ENCODE assay signal across 23 cellular contexts in genomic region chr19:4501691-4502090, GRCh38. TPM values are rescaled to one million over a fixed set of nuclear protein-coding genes. Genes with fewer than 3 reads are reported as not detected.
DNase-seq lines count a peak whose midpoint lies in the region; ATAC-seq, FAIRE-seq and TF ChIP-seq lines count a peak whose summit lies in the region.
"Had no signal": no experiment of that assay in that cellular context is flagged by ENCODE, and none has a peak within 500 bp of the region (broad histone marks: within the 10 kb centered on the region; RNA-seq: fewer than 3 reads in every experiment).

No MANE protein-coding gene starts in this region.

- no peak for DNase-seq in left ventricle myocardium inferior
- no peak for DNase-seq in Right ventricle myocardium inferior (ENCODE audit: missing footprints)
- no peak for DNase-seq in GM12878 (ENCODE audit: low read depth, low spot score)
- DNase-seq in neuronal stem cell (ENCODE audit: low spot score): no peak
- DNase-seq in activated CD4-positive, CD25-positive, alpha-beta regulatory T cell treated with anti-CD3 and anti-CD28 coated beads, Interleukin-2, amount 50 U/mL, for 72 hours: no peak
- no peak for DNase-seq in activated CD4-positive, alpha-beta memory T cell treated with anti-CD3 and anti-CD28 coated beads, Interleukin-2, amount 10 ng/mL, durations not matched to agents 7 days and 5 days
- DNase-seq in activated T-cell treated with anti-CD3 and anti-CD28 coated beads for 4 hours: no peak
- DNase-seq: COR-L47, DMS79, HCEC 1CT, IMR-90, MV-4-11, NCI-H1105 treated with DMSO at 0.1 percent for 48 hours, NCI-H2029 treated with DMSO at 0.1 percent for 48 hours, NCI-H226, NCI-H510A treated with DMSO at 0.1 percent for 48 hours, NCI-H748 treated with DMSO at 0.1 percent for 48 hours had no signal

- BruUV-seq in GM12878 (replicated peaks; lab: Mats Ljungman, UMichigan): no TSS peak

- no peaks in the 10 kb centered on the region for H3K79me2 ChIP-seq in GM12878 (ENCODE audit: control insufficient read depth, insufficient read depth, low read length)

- peak overlapping the region; percentile 23 for H4K8ac ChIP-seq in neuronal stem cell (ENCODE audit: low read depth, low read length)

- H3K9me3 Mint-ChIP-seq in activated CD4-positive, alpha-beta memory T cell treated with anti-CD3 and anti-CD28 coated beads, Interleukin-2, amount 10 ng/mL, durations not matched to agents 7 days and 5 days: no peaks in the 10 kb centered on the region
- H3K9me3 Mint-ChIP-seq: GM23338 had no signal

- ATAC-seq in Right ventricle myocardium inferior: no peak
- ATAC-seq in GM12878: no peak
- ATAC-seq: GM23338 had no signal

- H3K36me3 ChIP-seq in left ventricle myocardium inferior (peaks cover 95% of the 10 kb centered on the region), GM12878 (ENCODE audit: control insufficient read depth in 2 of 2, insufficient read depth in 2 of 2, low read length in 1 of 2) (peaks cover 0 to 2% of the 10 kb centered on the region in 2 experiments; a peak in 2 of 4 replicates), neuronal stem cell (replicated peaks in 1 of 2; ENCODE audit: control insufficient read depth in 2 of 2, insufficient read depth in 2 of 2, low read length in 2 of 2) (peaks cover 49 to 72% of the 10 kb centered on the region in 2 donors), subcutaneous abdominal adipose tissue (ENCODE audit: control insufficient read depth in 5 of 5, insufficient read depth in 5 of 5, low read length in 5 of 5) (peaks cover 0 to 91% (median 76%) of the 10 kb centered on the region in 5 donors)

- no peak overlapping the region for H2BK15ac ChIP-seq in neuronal stem cell (ENCODE audit: low read length)

- TF ChIP-seq EP300 in GM12878 (IDR thresholded peaks at IDR 0.05; ENCODE audit: borderline replicate concordance in 1 of 2, control insufficient read depth in 1 of 2, low read depth in 2 of 2, low read length in 2 of 2): no peak

- intact Hi-C loops in left ventricle myocardium inferior (cut with micrococcal nuclease): no loop called here
- intact Hi-C loops in Right ventricle myocardium inferior (cut with DNase I): no loop called here
- intact Hi-C loops in GM12878 (cut with micrococcal nuclease; ENCODE audit: unreplicated experiment): no loop called here

- no peak overlapping the region for H3K14ac ChIP-seq in neuronal stem cell (ENCODE audit: low read length)

- H2BK12ac ChIP-seq in neuronal stem cell (ENCODE audit: low read length): no peak overlapping the region

- H3K4me1 ChIP-seq in left ventricle myocardium inferior (peaks cover 9% of the 10 kb centered on the region), GM12878 (ENCODE audit: control insufficient read depth, insufficient read depth, low read length) (no peaks in the 10 kb centered on the region), neuronal stem cell (ENCODE audit: control insufficient read depth in 2 of 2, insufficient read depth in 1 of 2, low read depth in 1 of 2, low read length in 2 of 2) (peaks cover 0 to 11% of the 10 kb centered on the region in 2 donors), subcutaneous abdominal adipose tissue (ENCODE audit: control insufficient read depth in 5 of 5, insufficient read depth in 5 of 5, low read length in 5 of 5) (peaks cover 9 to 48% (median 39%) of the 10 kb centered on the region in 5 donors)

- H2BK120ac ChIP-seq in neuronal stem cell (ENCODE audit: low read depth, low read length): no peak overlapping the region

- 0 out of 2 replicates have a peak, but pooled peaks have one; percentile 17 for TF ChIP-seq POLR2A in GM12878 (IDR thresholded peaks at IDR 0.05; ENCODE audit: low read depth, low read length)

- H2AFZ ChIP-seq in GM12878 (ENCODE audit: control insufficient read depth, low read depth, low read length): no peak overlapping the region
- H2AFZ ChIP-seq in neuronal stem cell (ENCODE audit: low read length): no peak overlapping the region
- H2AFZ ChIP-seq: GM23338 had no signal

- no peak for TF ChIP-seq RAD21 in GM12878 (IDR thresholded peaks at IDR 0.05; ENCODE audit: insufficient read depth, low read depth, low read length)

- H3K36me3 Mint-ChIP-seq in activated CD4-positive, alpha-beta memory T cell treated with anti-CD3 and anti-CD28 coated beads, Interleukin-2, amount 10 ng/mL, durations not matched to agents 7 days and 5 days (ENCODE audit: low read depth): peaks cover 2% of the 10 kb centered on the region

- no peak overlapping the region for H3K4me3 ChIP-seq in left ventricle myocardium inferior
- no peak overlapping the region for H3K4me3 ChIP-seq in GM12878
- H3K4me3 ChIP-seq in neuronal stem cell (ENCODE audit: low read length in 2 of 2): no peak overlapping the region
- no peak overlapping the region for H3K4me3 ChIP-seq in subcutaneous abdominal adipose tissue (ENCODE audit: low read depth in 1 of 5, low read length in 5 of 5)
- H3K4me3 ChIP-seq: GM23338, SJSA1 had no signal

- H3K23ac ChIP-seq in neuronal stem cell (ENCODE audit: low read depth, low read length, poor library complexity): no peak overlapping the region

- RAD21 ChIA-PET in GM12878 (lab: Charles Lee; ENCODE audit: unreplicated experiment): no interaction called here

- H3K9ac ChIP-seq in GM12878 (ENCODE audit: control insufficient read depth, insufficient read depth, low read length): no peak overlapping the region
- H3K9ac ChIP-seq in neuronal stem cell (ENCODE audit: low read depth, low read length, poor library complexity): no peak overlapping the region
- H3K9ac ChIP-seq in subcutaneous abdominal adipose tissue (ENCODE audit: low read length in 5 of 5): no peak overlapping the region

- no peak overlapping the region for H2AK5ac ChIP-seq in neuronal stem cell (ENCODE audit: low read depth, low read length)

- in situ Hi-C loops in GM12878 (cut with MboI): no loop called here

- H3K27me3 ChIP-seq in left ventricle myocardium inferior (ENCODE audit: low read depth): no peaks in the 10 kb centered on the region
- H3K27me3 ChIP-seq in GM12878 (replicated peaks in 1 of 2; ENCODE audit: control insufficient read depth in 2 of 2, insufficient read depth in 2 of 2, low read length in 1 of 2): no peaks in the 10 kb centered on the region
- no peaks in the 10 kb centered on the region for H3K27me3 ChIP-seq in neuronal stem cell (ENCODE audit: control insufficient read depth in 3 of 3, insufficient read depth in 3 of 3, low read depth in 1 of 3, low read length in 3 of 3)
- no peaks in the 10 kb centered on the region for H3K27me3 ChIP-seq in subcutaneous abdominal adipose tissue (ENCODE audit: control insufficient read depth in 5 of 5, insufficient read depth in 4 of 5, low read length in 5 of 5)
- H3K27me3 ChIP-seq: SJSA1 had no signal

- FAIRE-seq in GM12878 (lab: Jason Lieb, UNC): no peak
- FAIRE-seq: HTR-8/SVneo had no signal

- SMC1A ChIA-PET in GM12878 (lab: Charles Lee; ENCODE audit: uncharacterized antibody, unreplicated experiment): no interaction called here

- no peaks in the 10 kb centered on the region for H4K20me1 ChIP-seq in GM12878 (ENCODE audit: control insufficient read depth, insufficient read depth)

- H3K4me2 ChIP-seq in GM12878 (ENCODE audit: control insufficient read depth, insufficient read depth) (no peak overlapping the region), neuronal stem cell (ENCODE audit: insufficient read depth, low read length, poor library complexity, severe bottlenecking) (no peak overlapping the region)
- H3K4me2 ChIP-seq: GM23338 had no signal

- no peak overlapping the region for H4K91ac ChIP-seq in neuronal stem cell (ENCODE audit: low read depth, low read length, poor library complexity)

- H3K27me3 Mint-ChIP-seq in activated CD4-positive, alpha-beta memory T cell treated with anti-CD3 and anti-CD28 coated beads, Interleukin-2, amount 10 ng/mL, durations not matched to agents 7 days and 5 days: no peaks in the 10 kb centered on the region

- CTCF ChIA-PET in GM12878 (lab: Yijun Ruan, JAX): no interaction called here
- CTCF ChIA-PET in activated CD4-positive, alpha-beta memory T cell treated with anti-CD3 and anti-CD28 coated beads, Interleukin-2, amount 10 ng/mL, durations not matched to agents 7 days and 5 days (lab: Charles Lee): no interaction called here

- WGBS in GM12878 (ENCODE audit: insufficient coverage, insufficient replicate concordance, low lambda C conversion rate, missing lambda C conversion rate): 96% methylated on average over 25 of the region's 25 CpGs
- WGBS in neuronal stem cell (ENCODE audit: extremely low coverage in 2 of 2, insufficient read length in 2 of 2, insufficient replicate concordance in 1 of 2), 2 donors: no CpG with 5 or more reads among the region's 25 CpGs

- H3K9me3 ChIP-seq in left ventricle myocardium inferior (replicated peaks) (no peaks in the 10 kb centered on the region), GM12878 (replicated peaks; ENCODE audit: control insufficient read depth, insufficient read depth, low read length) (no peaks in the 10 kb centered on the region), neuronal stem cell (replicated peaks in 1 of 2; ENCODE audit: control insufficient read depth in 2 of 2, insufficient read depth in 1 of 2, low read depth in 1 of 2, low read length in 2 of 2) (no peaks in the 10 kb centered on the region), subcutaneous abdominal adipose tissue (ENCODE audit: control insufficient read depth in 5 of 5, low read length in 5 of 5) (no peaks in the 10 kb centered on the region)
- H3K9me3 ChIP-seq: SJSA1 had no signal

- peak overlapping the region; percentile 52 for H3K27ac ChIP-seq in left ventricle myocardium inferior (replicated peaks)
- H3K27ac ChIP-seq in GM12878 (ENCODE audit: control insufficient read depth, insufficient read depth): no peak overlapping the region
- no peak overlapping the region for H3K27ac ChIP-seq in neuronal stem cell (replicated peaks; ENCODE audit: low read length)
- peak overlapping the region; percentile 65 for H3K27ac ChIP-seq in subcutaneous abdominal adipose tissue (ENCODE audit: low read depth, low read length)
- H3K27ac ChIP-seq: SJSA1 had no signal

- no peak overlapping the region for H3K18ac ChIP-seq in neuronal stem cell (ENCODE audit: low read length)

- H3K4ac ChIP-seq in neuronal stem cell (ENCODE audit: low read length): no peak overlapping the region

- no peak for TF ChIP-seq CTCF in left ventricle myocardium inferior (IDR thresholded peaks at IDR 0.05; ENCODE audit: borderline replicate concordance)
- TF ChIP-seq CTCF in GM12878 (IDR thresholded peaks at IDR 0.05 in 2 of 3, conservative IDR thresholded peaks at IDR 0.05 in 1 of 3; ENCODE audit: control insufficient read depth in 2 of 3, extremely low read depth in 1 of 3, insufficient read depth in 1 of 3, low read depth in 3 of 3, low read length in 3 of 3): no peak

- H3K4me1 Mint-ChIP-seq in activated CD4-positive, alpha-beta memory T cell treated with anti-CD3 and anti-CD28 coated beads, Interleukin-2, amount 10 ng/mL, durations not matched to agents 7 days and 5 days: peaks cover 6% of the 10 kb centered on the region
- H3K4me1 Mint-ChIP-seq: GM23338 had no signal

- no peak overlapping the region for H3K27ac Mint-ChIP-seq in activated CD4-positive, alpha-beta memory T cell treated with anti-CD3 and anti-CD28 coated beads, Interleukin-2, amount 10 ng/mL, durations not matched to agents 7 days and 5 days
- H3K27ac Mint-ChIP-seq: GM23338 had no signal

- H3K4me3 Mint-ChIP-seq in activated CD4-positive, alpha-beta memory T cell treated with anti-CD3 and anti-CD28 coated beads, Interleukin-2, amount 10 ng/mL, durations not matched to agents 7 days and 5 days: no peak overlapping the region
- H3K4me3 Mint-ChIP-seq: GM23338 had no signal

- peaks cover 7% of the 10 kb centered on the region for H3K79me1 ChIP-seq in neuronal stem cell (ENCODE audit: low read depth, low read length)

- POLR2A ChIA-PET in GM12878 (lab: Charles Lee): no interaction called here
- POLR2A ChIA-PET in activated CD4-positive, alpha-beta memory T cell treated with anti-CD3 and anti-CD28 coated beads, Interleukin-2, amount 10 ng/mL, durations not matched to agents 7 days and 5 days (lab: Charles Lee): no interaction called here

- no peak overlapping the region for H2BK5ac ChIP-seq in neuronal stem cell (ENCODE audit: low read length)

RNA-seq across cellular contexts. Expression of gene PLIN4, which starts 16.6 kb away (rescaled TPM):
- total RNA-seq in left ventricle myocardium inferior (162 TPM), Right ventricle myocardium inferior (241 TPM), GM12878 (2014; rRNA removed) (0.05 and 0.06 TPM in 2 replicates), GM12878 (2014; rRNA removed; fragmentation: Illumina TruSeq; extraction: Trizol) (0.04 and 0.05 TPM in 2 replicates), GM12878 (2021) (0.08 and 0.10 TPM in 2 replicates)
- 0.07 and 0.15 TPM in 2 replicates for total RNA-seq in GM12878 (2013; cell fraction: nucleolus; rRNA removed)
- 0.18 TPM for polyA plus RNA-seq in GM12878 (2011; ENCODE audit: low read depth)
- polyA plus RNA-seq in GM12878 (2011; rRNA removed) (0.01 TPM in 2 replicates), GM12878 (2014; fragmentation: Illumina TruSeq; extraction: Trizol) (0.01 and 0.08 TPM in 2 replicates), GM12878 (2014; fragmentation: Nextera tagmentation; extraction: Ambion mirVana) (not detected), GM12878 (2014; rRNA removed) (0.04 and 0.14 TPM in 2 replicates), GM12878 (2016; fragmentation: Nextera tagmentation; extraction: Ambion mirVana) (under 1 TPM; 0.09 to 0.11 TPM)
- polyA plus RNA-seq in GM12878 (2011; cell fraction: cytosol; rRNA removed): 0.03 and 0.07 TPM in 2 replicates
- polyA plus RNA-seq in GM12878 (2011; cell fraction: nucleus; rRNA removed): 0.19 and 0.25 TPM in 2 replicates
- polyA plus RNA-seq in GM12878 (2012): 0.48 and 0.69 TPM in 2 replicates
- polyA minus RNA-seq in GM12878 (2011; rRNA and poly(A)+ RNA removed): not detected in 2 replicates
- not detected in 2 replicates for polyA minus RNA-seq in GM12878 (2011; cell fraction: cytosol; rRNA and poly(A)+ RNA removed)
- 0.10 TPM in 1 of 2 replicates, not detected in the other for polyA minus RNA-seq in GM12878 (2011; cell fraction: nucleus; rRNA and poly(A)+ RNA removed)
- polyA plus RNA-seq in neuronal stem cell (2013, experiment 1 of 2): 0.13 TPM
- polyA plus RNA-seq in neuronal stem cell (2013, experiment 2 of 2): 0.18 TPM
- total RNA-seq in activated CD4-positive, alpha-beta memory T cell treated with anti-CD3 and anti-CD28 coated beads, Interleukin-2, amount 10 ng/mL, durations not matched to agents 7 days and 5 days: not detected
- total RNA-seq: SJSA1 had no signal

RNA-seq across cellular contexts. Expression of gene HDGFL2, which starts 29.6 kb away (rescaled TPM):
- 22.8 TPM for total RNA-seq in left ventricle myocardium inferior
- total RNA-seq in Right ventricle myocardium inferior: 28.2 TPM
- 21.3 and 24.7 TPM in 2 replicates for total RNA-seq in GM12878 (2013; cell fraction: nucleolus; rRNA removed)
- 33.7 and 36.5 TPM in 2 replicates for total RNA-seq in GM12878 (2014; rRNA removed)
- total RNA-seq in GM12878 (2014; rRNA removed; fragmentation: Illumina TruSeq; extraction: Trizol): 19.0 and 20.5 TPM in 2 replicates
- 56.8 and 56.9 TPM in 2 replicates for total RNA-seq in GM12878 (2021)
- polyA plus RNA-seq in GM12878 (2011; ENCODE audit: low read depth): 8.1 TPM
- 9.8 and 19.5 TPM in 2 replicates for polyA plus RNA-seq in GM12878 (2011; rRNA removed)
- polyA plus RNA-seq in GM12878 (2011; cell fraction: cytosol; rRNA removed): 18.4 and 22.7 TPM in 2 replicates
- 32.9 and 51.3 TPM in 2 replicates for polyA plus RNA-seq in GM12878 (2011; cell fraction: nucleus; rRNA removed)
- 28.7 and 30.2 TPM in 2 replicates for polyA plus RNA-seq in GM12878 (2012)
- polyA plus RNA-seq in GM12878 (2014; fragmentation: Illumina TruSeq; extraction: Trizol): 8.2 and 16.9 TPM in 2 replicates
- under 1 TPM; 0.16 to 0.60 TPM for polyA plus RNA-seq in GM12878 (2014; fragmentation: Nextera tagmentation; extraction: Ambion mirVana)
- polyA plus RNA-seq in GM12878 (2014; rRNA removed): 40.2 and 52.5 TPM in 2 replicates
- 10 to 100 TPM; 30.0 to 39.3 TPM for polyA plus RNA-seq in GM12878 (2016; fragmentation: Nextera tagmentation; extraction: Ambion mirVana)
- polyA minus RNA-seq in GM12878 (2011; rRNA and poly(A)+ RNA removed): 7.6 and 11.9 TPM in 2 replicates
- 10.6 and 12.3 TPM in 2 replicates for polyA minus RNA-seq in GM12878 (2011; cell fraction: cytosol; rRNA and poly(A)+ RNA removed)
- polyA minus RNA-seq in GM12878 (2011; cell fraction: nucleus; rRNA and poly(A)+ RNA removed): 4.7 and 9.2 TPM in 2 replicates
- 73.8 TPM for polyA plus RNA-seq in neuronal stem cell (2013, experiment 1 of 2)
- 75.2 TPM for polyA plus RNA-seq in neuronal stem cell (2013, experiment 2 of 2)
- total RNA-seq in activated CD4-positive, alpha-beta memory T cell treated with anti-CD3 and anti-CD28 coated beads, Interleukin-2, amount 10 ng/mL, durations not matched to agents 7 days and 5 days: 10 to 100 TPM; 47.1 to 50.6 TPM

RNA-seq across cellular contexts. Expression of gene PLIN5, which starts 33.3 kb away (rescaled TPM):
- total RNA-seq in left ventricle myocardium inferior (73.5 TPM), Right ventricle myocardium inferior (50.4 TPM), GM12878 (2014; rRNA removed) (not detected in 2 replicates), GM12878 (2014; rRNA removed; fragmentation: Illumina TruSeq; extraction: Trizol) (not detected in 2 replicates), GM12878 (2021) (0.11 and 0.15 TPM in 2 replicates)
- total RNA-seq in GM12878 (2013; cell fraction: nucleolus; rRNA removed): 0.39 and 0.79 TPM in 2 replicates
- not detected for polyA plus RNA-seq in GM12878 (2011; ENCODE audit: low read depth)
- polyA plus RNA-seq in GM12878 (2011; rRNA removed) (0.20 and 0.33 TPM in 2 replicates), GM12878 (2014; fragmentation: Illumina TruSeq; extraction: Trizol) (not detected in 2 replicates), GM12878 (2014; fragmentation: Nextera tagmentation; extraction: Ambion mirVana) (not detected), GM12878 (2014; rRNA removed) (not detected in 2 replicates), GM12878 (2016; fragmentation: Nextera tagmentation; extraction: Ambion mirVana) (not detected)
- 0.21 and 0.28 TPM in 2 replicates for polyA plus RNA-seq in GM12878 (2011; cell fraction: cytosol; rRNA removed)
- 0.58 and 0.69 TPM in 2 replicates for polyA plus RNA-seq in GM12878 (2011; cell fraction: nucleus; rRNA removed)
- polyA plus RNA-seq in GM12878 (2012): 0.14 and 0.26 TPM in 2 replicates
- 0.36 TPM in 1 of 2 replicates, not detected in the other for polyA minus RNA-seq in GM12878 (2011; rRNA and poly(A)+ RNA removed)
- not detected in 2 replicates for polyA minus RNA-seq in GM12878 (2011; cell fraction: cytosol; rRNA and poly(A)+ RNA removed)
- polyA minus RNA-seq in GM12878 (2011; cell fraction: nucleus; rRNA and poly(A)+ RNA removed): 0.36 TPM in 1 of 2 replicates, not detected in the other
- polyA plus RNA-seq in neuronal stem cell (2013, experiment 1 of 2): 2.9 TPM
- polyA plus RNA-seq in neuronal stem cell (2013, experiment 2 of 2): 2.9 TPM
- total RNA-seq in activated CD4-positive, alpha-beta memory T cell treated with anti-CD3 and anti-CD28 coated beads, Interleukin-2, amount 10 ng/mL, durations not matched to agents 7 days and 5 days: not detected
- total RNA-seq: A172, IMR-90, SJSA1 had no signal
- polyA plus RNA-seq: AG04450, IMR-90 had no signal

RNA-seq across cellular contexts. Expression of gene LRG1, which starts 38.1 kb away (rescaled TPM):
- total RNA-seq in left ventricle myocardium inferior (0.41 TPM), Right ventricle myocardium inferior (0.73 TPM), GM12878 (2014; rRNA removed) (0.44 and 0.62 TPM in 2 replicates), GM12878 (2014; rRNA removed; fragmentation: Illumina TruSeq; extraction: Trizol) (0.51 and 0.63 TPM in 2 replicates), GM12878 (2021) (1.1 and 1.2 TPM in 2 replicates)
- total RNA-seq in GM12878 (2013; cell fraction: nucleolus; rRNA removed): 0.69 and 1.4 TPM in 2 replicates
- polyA plus RNA-seq in GM12878 (2011; ENCODE audit: low read depth): 0.31 TPM
- polyA plus RNA-seq in GM12878 (2011; rRNA removed) (2.5 and 4.7 TPM in 2 replicates), GM12878 (2014; fragmentation: Illumina TruSeq; extraction: Trizol) (0.13 and 0.53 TPM in 2 replicates), GM12878 (2014; fragmentation: Nextera tagmentation; extraction: Ambion mirVana) (under 1 TPM; 0.29 to 0.31 TPM), GM12878 (2014; rRNA removed) (1.0 and 1.6 TPM in 2 replicates), GM12878 (2016; fragmentation: Nextera tagmentation; extraction: Ambion mirVana) (under 1 TPM; 0.43 TPM)
- 6.4 and 7.8 TPM in 2 replicates for polyA plus RNA-seq in GM12878 (2011; cell fraction: cytosol; rRNA removed)
- polyA plus RNA-seq in GM12878 (2011; cell fraction: nucleus; rRNA removed): 1.4 and 1.6 TPM in 2 replicates
- polyA plus RNA-seq in GM12878 (2012): 0.89 and 0.93 TPM in 2 replicates
- polyA minus RNA-seq in GM12878 (2011; rRNA and poly(A)+ RNA removed): 1.8 and 4.3 TPM in 2 replicates
- 1.5 and 1.7 TPM in 2 replicates for polyA minus RNA-seq in GM12878 (2011; cell fraction: cytosol; rRNA and poly(A)+ RNA removed)
- 0.85 and 1.1 TPM in 2 replicates for polyA minus RNA-seq in GM12878 (2011; cell fraction: nucleus; rRNA and poly(A)+ RNA removed)
- not detected for polyA plus RNA-seq in neuronal stem cell (2013, experiment 1 of 2)
- 0.01 TPM for polyA plus RNA-seq in neuronal stem cell (2013, experiment 2 of 2)
- total RNA-seq in activated CD4-positive, alpha-beta memory T cell treated with anti-CD3 and anti-CD28 coated beads, Interleukin-2, amount 10 ng/mL, durations not matched to agents 7 days and 5 days: under 1 TPM; 0.15 to 0.18 TPM
- total RNA-seq: IMR-90, SJSA1 had no signal
- polyA plus RNA-seq: IMR-90 had no signal

RNA-seq across cellular contexts. Expression of gene UBXN6, which starts 44.1 kb away (rescaled TPM):
- 113 TPM for total RNA-seq in left ventricle myocardium inferior
- total RNA-seq in Right ventricle myocardium inferior: 119 TPM
- total RNA-seq in GM12878 (2013; cell fraction: nucleolus; rRNA removed): 19.1 TPM in 2 replicates
- 20.5 and 34.8 TPM in 2 replicates for total RNA-seq in GM12878 (2014; rRNA removed)
- total RNA-seq in GM12878 (2014; rRNA removed; fragmentation: Illumina TruSeq; extraction: Trizol): 13.1 and 17.3 TPM in 2 replicates
- 49.1 and 50.8 TPM in 2 replicates for total RNA-seq in GM12878 (2021)
- 19.4 TPM for polyA plus RNA-seq in GM12878 (2011; ENCODE audit: low read depth)
- polyA plus RNA-seq in GM12878 (2011; rRNA removed): 15.2 and 29.5 TPM in 2 replicates
- polyA plus RNA-seq in GM12878 (2011; cell fraction: cytosol; rRNA removed): 45.4 and 63.7 TPM in 2 replicates
- polyA plus RNA-seq in GM12878 (2011; cell fraction: nucleus; rRNA removed): 53.6 and 53.9 TPM in 2 replicates
- polyA plus RNA-seq in GM12878 (2012): 47.6 and 50.6 TPM in 2 replicates
- polyA plus RNA-seq in GM12878 (2014; fragmentation: Illumina TruSeq; extraction: Trizol): 2.1 and 7.0 TPM in 2 replicates
- 1 to 10 TPM in 1 of 2 experiments, under 1 TPM in 1; 0.47 to 2.1 TPM for polyA plus RNA-seq in GM12878 (2014; fragmentation: Nextera tagmentation; extraction: Ambion mirVana)
- 38.7 and 49.7 TPM in 2 replicates for polyA plus RNA-seq in GM12878 (2014; rRNA removed)
- 1 to 10 TPM; 6.6 to 8.6 TPM for polyA plus RNA-seq in GM12878 (2016; fragmentation: Nextera tagmentation; extraction: Ambion mirVana)
- 17.4 and 37.1 TPM in 2 replicates for polyA minus RNA-seq in GM12878 (2011; rRNA and poly(A)+ RNA removed)
- 17.5 and 19.0 TPM in 2 replicates for polyA minus RNA-seq in GM12878 (2011; cell fraction: cytosol; rRNA and poly(A)+ RNA removed)
- 7.5 and 9.8 TPM in 2 replicates for polyA minus RNA-seq in GM12878 (2011; cell fraction: nucleus; rRNA and poly(A)+ RNA removed)
- polyA plus RNA-seq in neuronal stem cell (2013, experiment 1 of 2): 28.2 TPM
- 29.6 TPM for polyA plus RNA-seq in neuronal stem cell (2013, experiment 2 of 2)
- total RNA-seq in activated CD4-positive, alpha-beta memory T cell treated with anti-CD3 and anti-CD28 coated beads, Interleukin-2, amount 10 ng/mL, durations not matched to agents 7 days and 5 days: 10 to 100 TPM; 49.6 to 50.1 TPM

Comparison
In these comparisons a context has a peak if more than half of its experiments do, and no peak if none do; other contexts are left out.
1. H3K27ac ChIP-seq: peak in left ventricle myocardium inferior (single experiment) and subcutaneous abdominal adipose tissue (single experiment); none in GM12878 (single experiment) and neuronal stem cell (single experiment).
2. RNA of gene PLIN4, which starts 16.6 kb away (total RNA-seq): 241 TPM in Right ventricle myocardium inferior (single experiment) and 162 TPM in left ventricle myocardium inferior (single experiment); 0.04 to 0.15 TPM in GM12878 and not detected in activated CD4-positive, alpha-beta memory T cell treated with anti-CD3 and anti-CD28 coated beads, Interleukin-2, amount 10 ng/mL, durations not matched to agents 7 days and 5 days; every median in the first group is over 100 times any median in the second.
3. RNA of gene PLIN5, which starts 33.3 kb away (total RNA-seq): 73.5 TPM in left ventricle myocardium inferior (single experiment) and 50.4 TPM in Right ventricle myocardium inferior (single experiment); not detected in activated CD4-positive, alpha-beta memory T cell treated with anti-CD3 and anti-CD28 coated beads, Interleukin-2, amount 10 ng/mL, durations not matched to agents 7 days and 5 days and 0.11 to 0.79 TPM in GM12878; every median in the first group is over 10 times any median in the second.